10 cellular contexts compared by ENCODE assay signal in genomic region chr17:38885728-38886642, GRCh38. TPM values are rescaled to one million over a fixed set of nuclear protein-coding genes. Genes with fewer than 3 reads are reported as not detected.
DNase-seq lines count a peak whose midpoint lies in the region; ATAC-seq and TF ChIP-seq lines count a peak whose summit lies in the region.
"Had no signal": no experiment of that assay in that cellular context is flagged by ENCODE, and none has a peak within 500 bp of the region (broad histone marks: within the 10 kb centered on the region; RNA-seq: fewer than 3 reads in every experiment).

No MANE protein-coding gene starts in this region.

- WGBS in suprapubic skin, result 60% methylated on average over 11 of the region's 11 CpGs

- H3K4me3 ChIP-seq in suprapubic skin, result no peak overlapping the region

- peaks cover 89% of the 10 kb centered on the region for H3K4me1 Mint-ChIP-seq in activated T-cell treated with anti-CD3 and anti-CD28 coated beads, Interleukin-2, amount 50 U/mL, for 72 hours (ENCODE audit: low read depth)

- H3K27ac ChIP-seq in layer of hippocampus (ENCODE audit: low read depth, low read length) (peak overlapping the region; percentile 57), suprapubic skin (peak overlapping the region; percentile 3)

- H3K4me3 Mint-ChIP-seq in activated T-cell treated with anti-CD3 and anti-CD28 coated beads, Interleukin-2, amount 50 U/mL, for 72 hours, result peak overlapping the region; percentile 24 to 46

- H3K27me3 ChIP-seq in layer of hippocampus (ENCODE audit: control insufficient read depth, insufficient read depth, low read length) (no peaks in the 10 kb centered on the region), suprapubic skin (no peaks in the 10 kb centered on the region)

- H3K36me3 ChIP-seq in suprapubic skin, result peaks cover 34% of the 10 kb centered on the region

- H3K4me1 ChIP-seq in suprapubic skin, result peaks cover 68% of the 10 kb centered on the region

- no peaks in the 10 kb centered on the region for H3K9me3 ChIP-seq in suprapubic skin

- TF ChIP-seq POLR2A in suprapubic skin (IDR thresholded peaks at IDR 0.05), result no peak

- TF ChIP-seq CTCF in suprapubic skin (IDR thresholded peaks at IDR 0.05), result no peak

- TF ChIP-seq EP300 in suprapubic skin (IDR thresholded peaks at IDR 0.05), result no peak

- DNase-seq in activated T-cell treated with anti-CD3 and anti-CD28 coated beads, Interleukin-2, amount 50 U/mL, for 72 hours, result no peak
- DNase-seq in activated T-cell treated with anti-CD3 and anti-CD28 coated beads for 4 hours (no peak), amniotic epithelial cell (ENCODE audit: low read depth) (peak; percentile 71), suprapubic skin (ENCODE audit: low spot score in 2 of 2) (no peak), NCI-H187 (lab: John Stamatoyannopoulos, UW) (no peak), RKO (ENCODE audit: low spot score) (no peak)
- DNase-seq in activated effector memory CD4-positive, alpha-beta T cell treated with anti-CD3 and anti-CD28 coated beads, Interleukin-2, amount 50 U/mL, for 16 hours, result no peak
- DNase-seq: central memory CD4-positive, alpha-beta T cell; OCI-M1 had no signal

- peak overlapping the region; percentile 17 for H3K27ac Mint-ChIP-seq in activated T-cell treated with anti-CD3 and anti-CD28 coated beads, Interleukin-2, amount 50 U/mL, for 72 hours

- peaks cover 5 to 24% of the 10 kb centered on the region in 2 donors for H3K36me3 Mint-ChIP-seq in activated T-cell treated with anti-CD3 and anti-CD28 coated beads, Interleukin-2, amount 50 U/mL, for 72 hours (ENCODE audit: insufficient read depth in 2 of 2)

- H3K9me3 Mint-ChIP-seq in activated T-cell treated with anti-CD3 and anti-CD28 coated beads, Interleukin-2, amount 50 U/mL, for 72 hours, result no peaks in the 10 kb centered on the region

- no peaks in the 10 kb centered on the region for H3K27me3 Mint-ChIP-seq in activated T-cell treated with anti-CD3 and anti-CD28 coated beads, Interleukin-2, amount 50 U/mL, for 72 hours (ENCODE audit: low read depth)

- ATAC-seq in activated T-cell treated with anti-CD3 and anti-CD28 coated beads, Interleukin-2, amount 50 U/mL, for 72 hours (replicated peaks in 1 of 2), result no peak

RNA-seq across cellular contexts. Expression of gene LASP1, which starts 16.1 kb away (rescaled TPM):
- total RNA-seq in activated T-cell treated with anti-CD3 and anti-CD28 coated beads, Interleukin-2, amount 50 U/mL, for 72 hours, result 100 to 1,000 TPM; 160 to 172 TPM
- total RNA-seq in suprapubic skin, result 100 to 1,000 TPM in 2 of 4 donors, 10 to 100 TPM in 2; 83.1 to 124 (median 99.6) TPM

RNA-seq across cellular contexts. Expression of gene RPL23, which starts 32.5 kb away (rescaled TPM):
- total RNA-seq in activated T-cell treated with anti-CD3 and anti-CD28 coated beads, Interleukin-2, amount 50 U/mL, for 72 hours, result 1,000 to 10,000 TPM; 1,230 to 1,505 TPM
- 1,000 to 10,000 TPM; 1,382 to 1,902 (median 1,771) TPM for total RNA-seq in suprapubic skin
